8 cellular contexts compared by ENCODE assay signal in genomic region chr2:50529600-50530218, GRCh38.
DNase-seq lines count a peak whose midpoint lies in the region; ATAC-seq and FAIRE-seq lines count a peak whose summit lies in the region.

No MANE protein-coding gene starts in this region.

- peak; percentile 92 for ATAC-seq in GM21390 (IDR thresholded peaks at IDR 0.05; ENCODE audit: unreplicated experiment)
- peak; percentile 82 for ATAC-seq in HG03571 (IDR thresholded peaks at IDR 0.05; ENCODE audit: unreplicated experiment)
- ATAC-seq in stimulated activated naive CD8-positive, alpha-beta T cell treated with anti-CD3 and anti-CD28 coated beads, Interleukin-15, Interleukin-2, amounts not matched to agents 100 U/mL and 50 U/mL, for 24 hours: no peak

- no peaks in the 10 kb centered on the region for H3K36me3 ChIP-seq in NT2/D1 (ENCODE audit: insufficient read depth, insufficient read length, low read length)

- H3K27me3 ChIP-seq in NT2/D1 (ENCODE audit: insufficient read depth, insufficient read length): no peaks in the 10 kb centered on the region

- no peaks in the 10 kb centered on the region for H3K9me3 ChIP-seq in NT2/D1 (ENCODE audit: insufficient read depth, low read length)

- no peak overlapping the region for H3K4me3 ChIP-seq in NT2/D1 (ENCODE audit: insufficient read length, low read depth)

- DNase-seq in NT2/D1 (ENCODE audit: low read depth, low spot score): peak; percentile 27
- DNase-seq in midbrain (lab: John Stamatoyannopoulos, UW): peak; percentile 57
- no peak for DNase-seq in stimulated activated naive CD8-positive, alpha-beta T cell treated with anti-CD3 and anti-CD28 coated beads, Interleukin-15, Interleukin-2, amounts not matched to agents 100 U/mL and 50 U/mL, for 24 hours
- no peak for DNase-seq in stimulated activated CD4-positive, alpha-beta T cell treated with anti-CD3 and anti-CD28 coated beads, Interleukin-2, amount 100 ng/mL, for 48 hours

- H3K4me1 ChIP-seq in NT2/D1 (ENCODE audit: insufficient read depth, insufficient read length): no peaks in the 10 kb centered on the region

- FAIRE-seq in G401.6 (lab: Jason Lieb, UNC) (peak; percentile 97), colon (lab: Jason Lieb, UNC) (peak; percentile 45)

- H3K9ac ChIP-seq in NT2/D1 (ENCODE audit: insufficient read length, low read depth): no peak overlapping the region

Comparison
In these comparisons a context has a peak if more than half of its experiments do, and no peak if none do; other contexts are left out.
1. DNase-seq: peak in NT2/D1 (single experiment) and midbrain (single experiment); none in stimulated activated naive CD8-positive, alpha-beta T cell treated with anti-CD3 and anti-CD28 coated beads, Interleukin-15, Interleukin-2, amounts not matched to agents 100 U/mL and 50 U/mL, for 24 hours (single experiment) and stimulated activated CD4-positive, alpha-beta T cell treated with anti-CD3 and anti-CD28 coated beads, Interleukin-2, amount 100 ng/mL, for 48 hours (0 of 2).